ENCODE assay signal across 19 cellular contexts in genomic region chr5:167378894-167379723, GRCh38.
DNase-seq lines count a peak whose midpoint lies in the region; ATAC-seq, FAIRE-seq and TF ChIP-seq lines count a peak whose summit lies in the region.
"Had no signal": no experiment of that assay in that cellular context is flagged by ENCODE, and none has a peak within 500 bp of the region (broad histone marks: within the 10 kb centered on the region; RNA-seq: fewer than 3 reads in every experiment).

No MANE protein-coding gene starts in this region.

- DNase-seq in HAP-1 (ENCODE audit: low spot score in 2 of 2) (peak; percentile 47 to 64), bronchial epithelial cell (ENCODE audit: low read depth) (peak; percentile 1), left kidney (ENCODE audit: low read depth, low spot score) (peak; percentile 19), renal cortical epithelial cell (ENCODE audit: low read depth) (peak; percentile 34), NCI-H2029 (lab: John Stamatoyannopoulos, UW) (no peak), NCI-H446 (lab: John Stamatoyannopoulos, UW) (no peak)
- DNase-seq in activated CD4-positive, alpha-beta T cell treated with anti-CD3 and anti-CD28 coated beads for 36 hours: no peak
- no peak for DNase-seq in activated naive CD4-positive, alpha-beta T cell treated with anti-CD3 and anti-CD28 coated beads, Interleukin-2, amount 50 U/mL, for 16 hours
- DNase-seq: Calu3; CD4-positive, alpha-beta T cell; DMS79; GDM1; NCI-H1092 treated with DMSO at 0.1 percent for 48 hours; NCI-H1694; NCI-H774; Right ventricle myocardium superior had no signal

- TF ChIP-seq CTCF in bronchial epithelial cell (IDR thresholded peaks at IDR 0.05; ENCODE audit: insufficient read depth, low read length, severe bottlenecking): no peak

- no peak for ATAC-seq in activated CD4-positive, alpha-beta T cell treated with anti-CD3 and anti-CD28 coated beads for 36 hours
- ATAC-seq: K562 had no signal

- FAIRE-seq in bronchial epithelial cell (lab: Jason Lieb, UNC): no peak
- FAIRE-seq: K562 had no signal

- H3K4me1 ChIP-seq in HAP-1: peaks cover 9% of the 10 kb centered on the region
- H3K4me1 ChIP-seq: Peyer's patch had no signal

- H3K27me3 ChIP-seq in HAP-1 (ENCODE audit: low read depth) (no peaks in the 10 kb centered on the region), bronchial epithelial cell (ENCODE audit: control insufficient read depth, insufficient read depth, low read length) (no peaks in the 10 kb centered on the region)
- H3K27me3 ChIP-seq: Peyer's patch had no signal

- H3K4me1 Mint-ChIP-seq in activated CD4-positive, alpha-beta T cell treated with anti-CD3 and anti-CD28 coated beads for 36 hours: no peaks in the 10 kb centered on the region
- H3K4me1 Mint-ChIP-seq: B cell had no signal

- in situ Hi-C loops in HAP-1 (cut with MboI; ENCODE audit: low sequenced_read_pairs): no loop called here

- POLR2A ChIA-PET in activated CD4-positive, alpha-beta T cell treated with anti-CD3 and anti-CD28 coated beads for 36 hours (lab: Charles Lee): no interaction called here

- no peak overlapping the region for H3K4me3 ChIP-seq in HAP-1
- no peak overlapping the region for H3K4me3 ChIP-seq in bronchial epithelial cell (ENCODE audit: low read depth, low read length)
- H3K4me3 ChIP-seq: K562 had no signal

- H3K9me3 ChIP-seq in HAP-1: no peaks in the 10 kb centered on the region
- H3K9me3 ChIP-seq: Peyer's patch had no signal

- no peaks in the 10 kb centered on the region for H3K9me3 Mint-ChIP-seq in activated CD4-positive, alpha-beta T cell treated with anti-CD3 and anti-CD28 coated beads for 36 hours (ENCODE audit: low read depth)

- H3K36me3 Mint-ChIP-seq in activated CD4-positive, alpha-beta T cell treated with anti-CD3 and anti-CD28 coated beads for 36 hours (ENCODE audit: low read depth): no peaks in the 10 kb centered on the region

- H3K36me3 ChIP-seq in HAP-1 (replicated peaks): no peaks in the 10 kb centered on the region
- no peaks in the 10 kb centered on the region for H3K36me3 ChIP-seq in bronchial epithelial cell (ENCODE audit: control insufficient read depth, insufficient read depth, low read length)
- H3K36me3 ChIP-seq: Peyer's patch had no signal

- H3K4me3 Mint-ChIP-seq in activated CD4-positive, alpha-beta T cell treated with anti-CD3 and anti-CD28 coated beads for 36 hours: no peak overlapping the region
- H3K4me3 Mint-ChIP-seq: B cell; CD4-positive, alpha-beta T cell had no signal

- no peak overlapping the region for H3K27ac Mint-ChIP-seq in activated CD4-positive, alpha-beta T cell treated with anti-CD3 and anti-CD28 coated beads for 36 hours
- H3K27ac Mint-ChIP-seq: B cell; CD4-positive, alpha-beta T cell had no signal

- intact Hi-C loops in activated CD4-positive, alpha-beta T cell treated with anti-CD3 and anti-CD28 coated beads for 36 hours (cut with DNase I, micrococcal nuclease): no loop called here

- H3K27me3 Mint-ChIP-seq in activated CD4-positive, alpha-beta T cell treated with anti-CD3 and anti-CD28 coated beads for 36 hours: no peaks in the 10 kb centered on the region
- H3K27me3 Mint-ChIP-seq: B cell; CD4-positive, alpha-beta T cell had no signal

- CTCF ChIA-PET in activated CD4-positive, alpha-beta T cell treated with anti-CD3 and anti-CD28 coated beads for 36 hours (lab: Charles Lee): no interaction called here

Comparison
In these comparisons a context has a peak if more than half of its experiments do, and no peak if none do; other contexts are left out.
1. DNase-seq: peak in HAP-1 (2 of 2), bronchial epithelial cell (single experiment), left kidney (single experiment) and renal cortical epithelial cell (single experiment); none in activated CD4-positive, alpha-beta T cell treated with anti-CD3 and anti-CD28 coated beads for 36 hours (single experiment), activated naive CD4-positive, alpha-beta T cell treated with anti-CD3 and anti-CD28 coated beads, Interleukin-2, amount 50 U/mL, for 16 hours (single experiment), NCI-H2029 (single experiment) and NCI-H446 (0 of 2).